11 cellular contexts compared by ENCODE assay signal in genomic region chr15:69595009-69595825, GRCh38.
DNase-seq lines count a peak whose midpoint lies in the region; ATAC-seq and TF ChIP-seq lines count a peak whose summit lies in the region.
"Had no signal": no experiment of that assay in that cellular context is flagged by ENCODE, and none has a peak within 500 bp of the region (broad histone marks: within the 10 kb centered on the region; RNA-seq: fewer than 3 reads in every experiment).

No MANE protein-coding gene starts in this region.

- H3K4me1 Mint-ChIP-seq in CD8-positive, alpha-beta memory T cell = peaks cover 4 to 6% (median 4%) of the 10 kb centered on the region in 3 donors

- CTCF ChIA-PET in CD8-positive, alpha-beta memory T cell (lab: Charles Lee) = no interaction called here

- no peak for TF ChIP-seq CTCF in thoracic aorta (IDR thresholded peaks at IDR 0.05)

- peaks cover 0 to 2% (median 0%) of the 10 kb centered on the region in 3 donors for H3K36me3 Mint-ChIP-seq in CD8-positive, alpha-beta memory T cell

- H3K4me3 Mint-ChIP-seq in CD8-positive, alpha-beta memory T cell = no peak overlapping the region

- H3K27me3 ChIP-seq in layer of hippocampus (ENCODE audit: control insufficient read depth, insufficient read depth, low read length) = peaks cover 5% of the 10 kb centered on the region
- H3K27me3 ChIP-seq in thoracic aorta (replicated peaks; ENCODE audit: insufficient read depth) = no peaks in the 10 kb centered on the region
- no peaks in the 10 kb centered on the region for H3K27me3 ChIP-seq in CD8-positive, alpha-beta memory T cell (ENCODE audit: insufficient read depth, low read length, poor library complexity, severe bottlenecking)

- peaks cover 0 to 2% (median 0%) of the 10 kb centered on the region in 5 donors for H3K9me3 Mint-ChIP-seq in CD8-positive, alpha-beta memory T cell

- H3K4me3 ChIP-seq in thoracic aorta = peak overlapping the region; percentile 58
- H3K4me3 ChIP-seq in CD8-positive, alpha-beta memory T cell (ENCODE audit: low read length) = no peak overlapping the region

- peak; percentile 63 to 84 (median 76) for DNase-seq in NCI-H1417 (lab: John Stamatoyannopoulos, UW)
- no peak for DNase-seq in NCI-H1417 treated with DMSO at 0.1 percent for 48 hours (lab: John Stamatoyannopoulos, UW)
- DNase-seq in SW480 (ENCODE audit: low spot score) = peak; percentile 50
- peak; percentile 65 for DNase-seq in thoracic aorta (ENCODE audit: low spot score)
- no peak for DNase-seq in CD8-positive, alpha-beta memory T cell
- DNase-seq: activated naive CD4-positive, alpha-beta T cell treated with Interleukin-2 at 50 U/mL for 16 hours; T1000 had no signal

- H3K4me1 ChIP-seq in thoracic aorta (ENCODE audit: control insufficient read depth in 1 of 2, low read depth in 2 of 2) = peaks cover 17 to 38% of the 10 kb centered on the region in 2 donors
- H3K4me1 ChIP-seq in CD8-positive, alpha-beta memory T cell (ENCODE audit: insufficient read depth, low read length) = peaks cover 10% of the 10 kb centered on the region
- H3K4me1 ChIP-seq: foreskin keratinocyte had no signal

- peaks cover 7 to 19% of the 10 kb centered on the region in 2 donors for H3K27me3 Mint-ChIP-seq in CD8-positive, alpha-beta memory T cell

- H3K27ac ChIP-seq in layer of hippocampus (ENCODE audit: low read depth, low read length) (peak overlapping the region; percentile 5), thoracic aorta (peak overlapping the region; percentile 88 to 98)
- H3K27ac ChIP-seq in CD8-positive, alpha-beta memory T cell (ENCODE audit: low read depth, low read length) = no peak overlapping the region
- H3K27ac ChIP-seq: foreskin keratinocyte had no signal

- POLR2A ChIA-PET in CD8-positive, alpha-beta memory T cell (lab: Charles Lee) = no interaction called here

- H3K27ac Mint-ChIP-seq in CD8-positive, alpha-beta memory T cell = peak overlapping the region in 1 of 8 donors; percentile 76

- ATAC-seq in thoracic aorta (ENCODE audit: insufficient number of reproducible peaks, low FRiP score, low read depth) (peak; percentile 76), GM19397 (IDR thresholded peaks at IDR 0.05; ENCODE audit: unreplicated experiment) (no peak), HG03520 (IDR thresholded peaks at IDR 0.05; ENCODE audit: unreplicated experiment) (no peak)

- no peaks in the 10 kb centered on the region for H3K36me3 ChIP-seq in thoracic aorta
- no peaks in the 10 kb centered on the region for H3K36me3 ChIP-seq in CD8-positive, alpha-beta memory T cell (ENCODE audit: insufficient read depth, low read length)

- H3K9me3 ChIP-seq in thoracic aorta = no peaks in the 10 kb centered on the region
- no peaks in the 10 kb centered on the region for H3K9me3 ChIP-seq in CD8-positive, alpha-beta memory T cell (ENCODE audit: low read length)

Comparison
In these comparisons a context has a peak if more than half of its experiments do, and no peak if none do; other contexts are left out.
1. DNase-seq: peak in NCI-H1417 (3 of 3), SW480 (single experiment) and thoracic aorta (single experiment); none in NCI-H1417 treated with DMSO at 0.1 percent for 48 hours (single experiment) and CD8-positive, alpha-beta memory T cell (0 of 5).